In genomic region chr2:167767858-167768257, GRCh38 we compare ENCODE assay signal across 17 cellular contexts.
DNase-seq lines count a peak whose midpoint lies in the region; ATAC-seq and TF ChIP-seq lines count a peak whose summit lies in the region.
"Had no signal": no experiment of that assay in that cellular context is flagged by ENCODE, and none has a peak within 500 bp of the region (broad histone marks: within the 10 kb centered on the region; RNA-seq: fewer than 3 reads in every experiment).

No MANE protein-coding gene starts in this region.

- H3T11ph ChIP-seq in H9 (ENCODE audit: low read length), result no peak overlapping the region

- H3K9me3 Mint-ChIP-seq in H9, result peaks cover 4 to 8% of the 10 kb centered on the region in 2 experiments; a peak in 3 of 5 replicates
- no peaks in the 10 kb centered on the region for H3K9me3 Mint-ChIP-seq in neural progenitor cell
- H3K9me3 Mint-ChIP-seq: CD8-positive, alpha-beta memory T cell had no signal

- H2BK20ac ChIP-seq in H9 (ENCODE audit: low read depth, low read length, poor library complexity, severe bottlenecking), result no peak overlapping the region

- peaks cover 0 to 15% (median 5%) of the 10 kb centered on the region in 3 experiments; a peak in 4 of 7 replicates for H3K36me3 Mint-ChIP-seq in H9 (ENCODE audit: insufficient read depth in 1 of 3, low read depth in 3 of 3)
- no peaks in the 10 kb centered on the region for H3K36me3 Mint-ChIP-seq in neural progenitor cell
- H3K36me3 Mint-ChIP-seq: CD14-positive monocyte; CD4-positive, alpha-beta memory T cell; CD4-positive, CD25-positive, alpha-beta regulatory T cell; CD8-positive, alpha-beta memory T cell had no signal

- no peak overlapping the region for H3K9ac ChIP-seq in H9 (ENCODE audit: extremely low read depth, insufficient read length, low read length)
- no peak overlapping the region for H3K9ac ChIP-seq in neural progenitor cell
- H3K9ac ChIP-seq: BLaER1 had no signal

- ATAC-seq in GM18505 (IDR thresholded peaks at IDR 0.05; ENCODE audit: unreplicated experiment), result no peak

- H2BK120ac ChIP-seq in H9 (ENCODE audit: low read depth, low read length, poor library complexity, severe bottlenecking), result peak overlapping the region; percentile 6

- H3K79me2 ChIP-seq in H9 (ENCODE audit: insufficient read depth, low read length), result no peaks in the 10 kb centered on the region
- no peaks in the 10 kb centered on the region for H3K79me2 ChIP-seq in neural progenitor cell (ENCODE audit: low read depth)

- no peak overlapping the region for H3K4ac ChIP-seq in H9 (ENCODE audit: low read depth, low read length)

- H3K27me3 ChIP-seq in H9 (ENCODE audit: insufficient read depth, low read length) (no peaks in the 10 kb centered on the region), neural progenitor cell (no peaks in the 10 kb centered on the region)
- H3K27me3 ChIP-seq: BE2C, BLaER1 had no signal

- no peaks in the 10 kb centered on the region for H3F3A ChIP-seq in neural progenitor cell (ENCODE audit: low read depth)

- no peak overlapping the region for H4K5ac ChIP-seq in H9 (ENCODE audit: insufficient read length, low read depth, low read length)

- no peak overlapping the region for H3K4me2 ChIP-seq in H9 (ENCODE audit: insufficient read depth, insufficient read length, low read length)
- H3K4me2 ChIP-seq in neural progenitor cell, result no peak overlapping the region
- H3K4me2 ChIP-seq: BLaER1 had no signal

- H3K79me1 ChIP-seq in H9 (ENCODE audit: insufficient read depth, low read depth, low read length, poor library complexity, severe bottlenecking), result no peaks in the 10 kb centered on the region

- H3K27ac ChIP-seq in H9 (ENCODE audit: insufficient read length, low read depth, low read length) (no peak overlapping the region), neural progenitor cell (no peak overlapping the region)
- H3K27ac ChIP-seq: BLaER1 had no signal

- H4K20me1 ChIP-seq in H9 (ENCODE audit: control insufficient read depth, insufficient read depth, insufficient read length) (no peaks in the 10 kb centered on the region), neural progenitor cell (ENCODE audit: low read depth) (no peaks in the 10 kb centered on the region)
- H4K20me1 ChIP-seq: BLaER1 had no signal

- H3K9me3 ChIP-seq in H9 (ENCODE audit: control insufficient read depth, low read depth, low read length) (no peaks in the 10 kb centered on the region), neural progenitor cell (ENCODE audit: low read depth) (no peaks in the 10 kb centered on the region)
- H3K9me3 ChIP-seq: BE2C, BLaER1 had no signal

- H3K23me2 ChIP-seq in H9 (ENCODE audit: insufficient read length, low read depth, low read length, poor library complexity, severe bottlenecking), result no peaks in the 10 kb centered on the region

- H3K4me3 Mint-ChIP-seq in H9, result no peak overlapping the region
- no peak overlapping the region for H3K4me3 Mint-ChIP-seq in neural progenitor cell
- H3K4me3 Mint-ChIP-seq: CD14-positive monocyte; CD4-positive, alpha-beta memory T cell; CD4-positive, CD25-positive, alpha-beta regulatory T cell; CD8-positive, alpha-beta memory T cell had no signal

- H2BK12ac ChIP-seq in H9 (ENCODE audit: insufficient read length, low read depth, low read length), result no peak overlapping the region

- H3K23ac ChIP-seq in H9 (ENCODE audit: insufficient read length, low read depth, low read length), result no peak overlapping the region

- H2BK15ac ChIP-seq in H9 (ENCODE audit: low read depth, low read length), result no peak overlapping the region

- H3K4me3 ChIP-seq in neural progenitor cell, result no peak overlapping the region
- H3K4me3 ChIP-seq: BLaER1 had no signal

- H3K4me1 ChIP-seq in H9 (ENCODE audit: insufficient read depth, low read length) (no peaks in the 10 kb centered on the region; the same call in 1 of the 2 replicates), neural progenitor cell (peaks cover 8% of the 10 kb centered on the region)
- H3K4me1 ChIP-seq: BE2C, BLaER1 had no signal

- no peak overlapping the region for H3K56ac ChIP-seq in H9 (ENCODE audit: insufficient read length, low read depth, low read length)

- H3K4me1 Mint-ChIP-seq in H9 (peaks cover 14 to 18% of the 10 kb centered on the region in 2 experiments), neural progenitor cell (no peaks in the 10 kb centered on the region)
- H3K4me1 Mint-ChIP-seq: CD14-positive monocyte; CD4-positive, alpha-beta memory T cell; CD4-positive, CD25-positive, alpha-beta regulatory T cell; CD8-positive, alpha-beta memory T cell had no signal

- H2AFZ ChIP-seq in H9 (ENCODE audit: low read length) (no peak overlapping the region), neural progenitor cell (replicated peaks) (no peak overlapping the region)

- H2AK5ac ChIP-seq in H9 (ENCODE audit: insufficient read length, low read length), result no peak overlapping the region

- DNase-seq in H9 (no peak), neural progenitor cell (ENCODE audit: low spot score) (peak; percentile 56), D341Med (ENCODE audit: low spot score) (no peak)
- DNase-seq in stimulated activated CD4-positive, alpha-beta T cell treated with anti-CD3 and anti-CD28 coated beads, Interleukin-4, amount 100 ng/mL, for 1 hour, result no peak
- DNase-seq: 8988T; ACHN; BE2C; C1 segment of cervical spinal cord; CD4-positive, alpha-beta memory T cell; CD4-positive, CD25-positive, alpha-beta regulatory T cell; CD8-positive, alpha-beta memory T cell; COR-L47; DMS79 treated with DMSO at 0.1 percent for 48 hours; GF-D8 had no signal

- H3K36me3 ChIP-seq in neural progenitor cell, result no peaks in the 10 kb centered on the region
- H3K36me3 ChIP-seq: BE2C, BLaER1 had no signal

- H3K14ac ChIP-seq in H9 (ENCODE audit: insufficient read depth, low read length), result no peak overlapping the region

- H4K8ac ChIP-seq in H9 (replicated peaks; ENCODE audit: insufficient read length, low read depth, low read length), result no peak overlapping the region

- TF ChIP-seq POLR2A in GM18505 (IDR thresholded peaks at IDR 0.05; ENCODE audit: borderline replicate concordance, extremely low read depth, insufficient read depth, insufficient read length), result no peak

- H3K18ac ChIP-seq in H9 (ENCODE audit: insufficient read length, low read depth, low read length), result no peak overlapping the region

- TF ChIP-seq CTCF in H9 (conservative IDR thresholded peaks at IDR 0.05) (no peak), neural progenitor cell (IDR thresholded peaks at IDR 0.05) (no peak)

- H4K91ac ChIP-seq in H9 (ENCODE audit: insufficient read length, low read depth, low read length), result no peak overlapping the region

- no peaks in the 10 kb centered on the region for H3K27me3 Mint-ChIP-seq in H9 (ENCODE audit: low read depth)
- no peaks in the 10 kb centered on the region for H3K27me3 Mint-ChIP-seq in neural progenitor cell (ENCODE audit: insufficient read depth, low read depth)
- H3K27me3 Mint-ChIP-seq: CD4-positive, alpha-beta memory T cell; CD4-positive, CD25-positive, alpha-beta regulatory T cell; CD8-positive, alpha-beta memory T cell had no signal

- no peak overlapping the region for H2BK5ac ChIP-seq in H9 (ENCODE audit: insufficient read length, low read length)

- H3K27ac Mint-ChIP-seq in H9 (no peak overlapping the region), neural progenitor cell (no peak overlapping the region)
- H3K27ac Mint-ChIP-seq: CD14-positive monocyte; CD4-positive, alpha-beta memory T cell; CD4-positive, CD25-positive, alpha-beta regulatory T cell; CD8-positive, alpha-beta memory T cell had no signal
